Comparison of ENCODE assay signal across 10 cellular contexts in the genomic region with DNA sequence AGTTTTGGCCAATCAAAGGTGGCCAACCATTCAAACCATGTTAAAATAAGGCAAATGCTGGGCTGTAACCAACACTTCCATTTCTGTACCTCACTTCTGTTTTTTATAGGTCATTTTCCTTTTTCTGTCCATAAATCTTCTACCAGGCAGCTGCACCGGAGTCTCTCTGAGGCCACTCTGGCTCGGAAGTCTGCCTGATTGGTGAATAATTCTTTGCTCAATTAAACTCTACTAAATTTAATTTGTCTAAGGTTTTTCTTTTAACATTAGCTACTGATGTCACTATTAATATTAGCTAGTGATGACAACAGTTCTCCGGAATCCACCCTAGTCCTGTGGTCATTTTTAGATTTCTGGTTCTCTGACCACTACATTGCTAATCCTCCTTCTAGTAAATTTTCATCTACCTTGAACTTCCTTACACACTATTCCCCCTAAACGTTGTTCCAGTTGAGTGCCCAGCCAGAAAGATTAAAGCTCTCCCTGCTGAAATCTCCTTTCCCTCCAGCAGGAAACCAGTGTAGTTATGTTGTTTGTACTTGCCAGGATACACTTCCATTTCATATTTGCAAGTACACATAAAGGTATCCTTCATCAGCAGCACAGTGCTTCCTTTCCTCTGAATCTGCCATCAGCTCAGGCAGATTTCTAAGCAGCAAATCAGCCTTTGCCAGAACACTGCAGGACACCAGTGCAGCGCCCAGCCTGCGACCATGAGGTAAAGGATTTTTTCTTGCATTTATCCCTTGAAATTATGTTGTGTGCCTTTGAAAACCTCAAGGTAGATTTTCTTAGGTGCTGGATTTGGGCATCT. TPM values are rescaled to one million over a fixed set of nuclear protein-coding genes. Genes with fewer than 3 reads are reported as not detected.
DNase-seq lines count a peak whose midpoint lies in the region; ATAC-seq lines count a peak whose summit lies in the region.
"Had no signal": no experiment of that assay in that cellular context is flagged by ENCODE, and none has a peak within 500 bp of the region (broad histone marks: within the 10 kb centered on the region; RNA-seq: fewer than 3 reads in every experiment).

No MANE protein-coding gene starts in this region.

- H3K27ac ChIP-seq in ectodermal cell (ENCODE audit: insufficient read depth, low read depth, low read length, poor library complexity, severe bottlenecking): peak overlapping the region; percentile 60
- H3K27ac ChIP-seq in muscle layer of duodenum (ENCODE audit: low read length): peak overlapping the region; percentile 85
- H3K27ac ChIP-seq: BLaER1 treated with 17β-estradiol and CSF1 and Interleukin-3, amounts not matched to agents 10 nM and 100 nM had no signal

- no peaks in the 10 kb centered on the region for H3K9me3 ChIP-seq in ectodermal cell (ENCODE audit: control insufficient read depth, low read length)
- no peaks in the 10 kb centered on the region for H3K9me3 ChIP-seq in muscle layer of duodenum (ENCODE audit: control insufficient read depth in 1 of 2, low read length in 2 of 2)

- H3K36me3 ChIP-seq in ectodermal cell (ENCODE audit: control insufficient read depth, insufficient read depth, low read length): no peaks in the 10 kb centered on the region
- H3K36me3 ChIP-seq in muscle layer of duodenum (ENCODE audit: control insufficient read depth in 1 of 2, insufficient read depth in 2 of 2, low read length in 2 of 2): no peaks in the 10 kb centered on the region
- H3K36me3 ChIP-seq: BLaER1 treated with 17β-estradiol and CSF1 and Interleukin-3, amounts not matched to agents 10 nM and 100 nM had no signal

- peak; percentile 60 for ATAC-seq in Right ventricle myocardium inferior
- ATAC-seq in HG03457 (IDR thresholded peaks at IDR 0.05; ENCODE audit: unreplicated experiment): no peak
- ATAC-seq in HG03108 (IDR thresholded peaks at IDR 0.05; ENCODE audit: unreplicated experiment): no peak
- ATAC-seq in activated CD4-positive, CD25-positive, alpha-beta regulatory T cell treated with anti-CD3 and anti-CD28 coated beads, Interleukin-2, amount 50 U/mL, for 24 hours: no peak

- intact Hi-C loops in Right ventricle myocardium inferior (cut with DNase I): loop anchor here (5.0 kb wide), 1 partner anchor 44 kb away; the partner anchor contains the start of gene IFIT3
- intact Hi-C loops in cardiac septum (cut with DNase I): no loop called here

- 77 to 78% methylated on average over 4 to 6 of the region's 6 CpGs for WGBS in ectodermal cell, 2 experiments

- DNase-seq in Right ventricle myocardium inferior (ENCODE audit: missing footprints) (no peak), cardiac septum (ENCODE audit: low spot score) (no peak), NCI-H1930 (lab: John Stamatoyannopoulos, UW) (no peak)
- DNase-seq: stimulated activated CD4-positive, alpha-beta T cell treated with anti-CD3 and anti-CD28 coated beads, Interleukin-4, amount 100 ng/mL, for 4 hours had no signal

- H3K27me3 ChIP-seq in ectodermal cell (ENCODE audit: control insufficient read depth, insufficient read depth, low read length, poor library complexity, severe bottlenecking) (no peaks in the 10 kb centered on the region), muscle layer of duodenum (ENCODE audit: low read depth, low read length) (no peaks in the 10 kb centered on the region)
- H3K27me3 ChIP-seq: BLaER1 treated with 17β-estradiol and CSF1 and Interleukin-3, amounts not matched to agents 10 nM and 100 nM had no signal

- H3K4me3 ChIP-seq in ectodermal cell (ENCODE audit: insufficient read depth, low read depth, low read length) (no peak overlapping the region), muscle layer of duodenum (ENCODE audit: low read depth in 1 of 2, low read length in 2 of 2) (peak overlapping the region in 1 of 2 donors; percentile 34)
- H3K4me3 ChIP-seq: BLaER1 treated with 17β-estradiol and CSF1 and Interleukin-3, amounts not matched to agents 10 nM and 100 nM had no signal

- H3K4me1 ChIP-seq in ectodermal cell (ENCODE audit: control insufficient read depth, insufficient read depth, low read length): peaks cover 14% of the 10 kb centered on the region
- peaks cover 5 to 10% of the 10 kb centered on the region in 2 donors for H3K4me1 ChIP-seq in muscle layer of duodenum (ENCODE audit: control insufficient read depth in 1 of 2, insufficient read depth in 2 of 2, low read length in 2 of 2)

RNA-seq across cellular contexts. Expression of gene IFIT2, which starts 18.5 kb away (rescaled TPM):
- total RNA-seq in Right ventricle myocardium inferior (4.2 TPM), cardiac septum (4.3 TPM)
- 0.17 TPM for polyA plus RNA-seq in ectodermal cell (2013, experiment 1 of 4)
- 0.05 TPM for polyA plus RNA-seq in ectodermal cell (2013, experiment 2 of 4)
- 0.11 TPM for polyA plus RNA-seq in ectodermal cell (2013, experiment 3 of 4)
- polyA plus RNA-seq in ectodermal cell (2013, experiment 4 of 4): 0.20 TPM

RNA-seq across cellular contexts. Expression of gene LIPA, which starts 31.8 kb away (rescaled TPM):
- 19.3 TPM for total RNA-seq in Right ventricle myocardium inferior
- total RNA-seq in cardiac septum: 16.0 TPM
- 47.1 TPM for polyA plus RNA-seq in ectodermal cell (2013, experiment 1 of 4)
- polyA plus RNA-seq in ectodermal cell (2013, experiment 2 of 4): 43.5 TPM
- 37.5 TPM for polyA plus RNA-seq in ectodermal cell (2013, experiment 3 of 4)
- 41.3 TPM for polyA plus RNA-seq in ectodermal cell (2013, experiment 4 of 4)

RNA-seq across cellular contexts. Expression of gene IFIT3, which starts 44.4 kb away (rescaled TPM):
- total RNA-seq in Right ventricle myocardium inferior (7.0 TPM), cardiac septum (6.8 TPM)
- polyA plus RNA-seq in ectodermal cell (2013, experiment 1 of 4): 0.15 TPM
- 0.34 TPM for polyA plus RNA-seq in ectodermal cell (2013, experiment 2 of 4)
- polyA plus RNA-seq in ectodermal cell (2013, experiment 3 of 4): 0.80 TPM
- polyA plus RNA-seq in ectodermal cell (2013, experiment 4 of 4): 0.53 TPM
